In the genomic region with DNA sequence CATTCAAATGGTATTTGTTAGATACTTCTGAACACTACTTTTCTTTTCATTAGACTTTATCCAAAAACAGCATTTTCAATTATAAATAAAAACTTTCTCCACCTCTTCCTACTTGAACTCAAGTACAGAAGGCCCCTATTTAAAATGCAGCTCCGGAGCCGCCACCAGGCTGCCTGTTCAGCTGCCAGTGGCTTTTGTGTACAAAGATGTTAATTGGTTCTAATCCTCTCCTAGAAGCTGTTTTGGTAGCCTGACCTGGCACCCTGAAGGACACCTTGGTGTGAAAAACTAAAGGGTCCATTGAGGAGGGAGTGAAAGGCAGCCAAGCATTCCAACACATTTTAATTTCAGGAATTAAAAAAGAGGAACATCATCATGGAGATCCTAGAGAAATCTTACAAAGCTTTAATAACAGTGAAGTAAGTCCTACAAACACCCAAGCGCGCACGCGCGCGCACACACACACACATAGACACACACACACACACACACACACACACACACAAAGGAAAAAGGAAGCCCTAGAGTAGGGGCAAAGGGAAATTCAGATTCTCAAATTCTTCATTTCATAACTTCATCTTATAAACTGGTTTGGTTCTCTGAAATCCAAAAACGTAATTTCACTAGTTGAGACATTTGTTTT, we compare ENCODE assay signal across 1 cellular context.
TF ChIP-seq lines count a peak whose summit lies in the region.

No MANE protein-coding gene starts in this region.

TF ChIP-seq in GM23338, 12 proteins besides CTCF, POLR2A, EP300 and RAD21 (continued from another document):
- TF ChIP-seq, protein P1, sequence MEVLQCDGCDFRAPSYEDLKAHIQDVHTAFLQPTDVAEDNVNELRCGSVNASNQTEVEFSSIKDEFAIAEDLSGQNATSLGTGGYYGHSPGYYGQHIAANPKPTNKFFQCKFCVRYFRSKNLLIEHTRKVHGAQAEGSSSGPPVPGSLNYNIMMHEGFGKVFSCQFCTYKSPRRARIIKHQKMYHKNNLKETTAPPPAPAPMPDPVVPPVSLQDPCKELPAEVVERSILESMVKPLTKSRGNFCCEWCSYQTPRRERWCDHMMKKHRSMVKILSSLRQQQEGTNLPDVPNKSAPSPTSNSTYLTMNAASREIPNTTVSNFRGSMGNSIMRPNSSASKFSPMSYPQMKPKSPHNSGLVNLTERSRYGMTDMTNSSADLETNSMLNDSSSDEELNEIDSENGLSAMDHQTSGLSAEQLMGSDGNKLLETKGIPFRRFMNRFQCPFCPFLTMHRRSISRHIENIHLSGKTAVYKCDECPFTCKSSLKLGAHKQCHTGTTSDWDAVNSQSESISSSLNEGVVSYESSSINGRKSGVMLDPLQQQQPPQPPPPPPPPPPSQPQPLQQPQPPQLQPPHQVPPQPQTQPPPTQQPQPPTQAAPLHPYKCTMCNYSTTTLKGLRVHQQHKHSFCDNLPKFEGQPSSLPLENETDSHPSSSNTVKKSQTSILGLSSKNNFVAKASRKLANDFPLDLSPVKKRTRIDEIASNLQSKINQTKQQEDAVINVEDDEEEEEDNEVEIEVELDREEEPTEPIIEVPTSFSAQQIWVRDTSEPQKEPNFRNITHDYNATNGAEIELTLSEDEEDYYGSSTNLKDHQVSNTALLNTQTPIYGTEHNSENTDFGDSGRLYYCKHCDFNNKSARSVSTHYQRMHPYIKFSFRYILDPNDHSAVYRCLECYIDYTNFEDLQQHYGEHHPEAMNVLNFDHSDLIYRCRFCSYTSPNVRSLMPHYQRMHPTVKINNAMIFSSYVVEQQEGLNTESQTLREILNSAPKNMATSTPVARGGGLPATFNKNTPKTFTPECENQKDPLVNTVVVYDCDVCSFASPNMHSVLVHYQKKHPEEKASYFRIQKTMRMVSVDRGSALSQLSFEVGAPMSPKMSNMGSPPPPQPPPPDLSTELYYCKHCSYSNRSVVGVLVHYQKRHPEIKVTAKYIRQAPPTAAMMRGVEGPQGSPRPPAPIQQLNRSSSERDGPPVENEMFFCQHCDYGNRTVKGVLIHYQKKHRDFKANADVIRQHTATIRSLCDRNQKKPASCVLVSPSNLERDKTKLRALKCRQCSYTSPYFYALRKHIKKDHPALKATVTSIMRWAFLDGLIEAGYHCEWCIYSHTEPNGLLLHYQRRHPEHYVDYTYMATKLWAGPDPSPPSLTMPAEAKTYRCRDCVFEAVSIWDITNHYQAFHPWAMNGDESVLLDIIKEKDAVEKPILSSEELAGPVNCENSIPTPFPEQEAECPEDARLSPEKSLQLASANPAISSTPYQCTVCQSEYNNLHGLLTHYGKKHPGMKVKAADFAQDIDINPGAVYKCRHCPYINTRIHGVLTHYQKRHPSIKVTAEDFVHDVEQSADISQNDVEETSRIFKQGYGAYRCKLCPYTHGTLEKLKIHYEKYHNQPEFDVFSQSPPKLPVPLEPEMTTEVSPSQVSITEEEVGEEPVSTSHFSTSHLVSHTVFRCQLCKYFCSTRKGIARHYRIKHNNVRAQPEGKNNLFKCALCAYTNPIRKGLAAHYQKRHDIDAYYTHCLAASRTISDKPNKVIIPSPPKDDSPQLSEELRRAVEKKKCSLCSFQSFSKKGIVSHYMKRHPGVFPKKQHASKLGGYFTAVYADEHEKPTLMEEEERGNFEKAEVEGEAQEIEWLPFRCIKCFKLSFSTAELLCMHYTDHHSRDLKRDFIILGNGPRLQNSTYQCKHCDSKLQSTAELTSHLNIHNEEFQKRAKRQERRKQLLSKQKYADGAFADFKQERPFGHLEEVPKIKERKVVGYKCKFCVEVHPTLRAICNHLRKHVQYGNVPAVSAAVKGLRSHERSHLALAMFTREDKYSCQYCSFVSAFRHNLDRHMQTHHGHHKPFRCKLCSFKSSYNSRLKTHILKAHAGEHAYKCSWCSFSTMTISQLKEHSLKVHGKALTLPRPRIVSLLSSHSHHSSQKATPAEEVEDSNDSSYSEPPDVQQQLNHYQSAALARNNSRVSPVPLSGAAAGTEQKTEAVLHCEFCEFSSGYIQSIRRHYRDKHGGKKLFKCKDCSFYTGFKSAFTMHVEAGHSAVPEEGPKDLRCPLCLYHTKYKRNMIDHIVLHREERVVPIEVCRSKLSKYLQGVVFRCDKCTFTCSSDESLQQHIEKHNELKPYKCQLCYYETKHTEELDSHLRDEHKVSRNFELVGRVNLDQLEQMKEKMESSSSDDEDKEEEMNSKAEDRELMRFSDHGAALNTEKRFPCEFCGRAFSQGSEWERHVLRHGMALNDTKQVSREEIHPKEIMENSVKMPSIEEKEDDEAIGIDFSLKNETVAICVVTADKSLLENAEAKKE (CRISPR knock-in tag; IDR thresholded peaks at IDR 0.05) = no peak
- TF ChIP-seq, protein P2, sequence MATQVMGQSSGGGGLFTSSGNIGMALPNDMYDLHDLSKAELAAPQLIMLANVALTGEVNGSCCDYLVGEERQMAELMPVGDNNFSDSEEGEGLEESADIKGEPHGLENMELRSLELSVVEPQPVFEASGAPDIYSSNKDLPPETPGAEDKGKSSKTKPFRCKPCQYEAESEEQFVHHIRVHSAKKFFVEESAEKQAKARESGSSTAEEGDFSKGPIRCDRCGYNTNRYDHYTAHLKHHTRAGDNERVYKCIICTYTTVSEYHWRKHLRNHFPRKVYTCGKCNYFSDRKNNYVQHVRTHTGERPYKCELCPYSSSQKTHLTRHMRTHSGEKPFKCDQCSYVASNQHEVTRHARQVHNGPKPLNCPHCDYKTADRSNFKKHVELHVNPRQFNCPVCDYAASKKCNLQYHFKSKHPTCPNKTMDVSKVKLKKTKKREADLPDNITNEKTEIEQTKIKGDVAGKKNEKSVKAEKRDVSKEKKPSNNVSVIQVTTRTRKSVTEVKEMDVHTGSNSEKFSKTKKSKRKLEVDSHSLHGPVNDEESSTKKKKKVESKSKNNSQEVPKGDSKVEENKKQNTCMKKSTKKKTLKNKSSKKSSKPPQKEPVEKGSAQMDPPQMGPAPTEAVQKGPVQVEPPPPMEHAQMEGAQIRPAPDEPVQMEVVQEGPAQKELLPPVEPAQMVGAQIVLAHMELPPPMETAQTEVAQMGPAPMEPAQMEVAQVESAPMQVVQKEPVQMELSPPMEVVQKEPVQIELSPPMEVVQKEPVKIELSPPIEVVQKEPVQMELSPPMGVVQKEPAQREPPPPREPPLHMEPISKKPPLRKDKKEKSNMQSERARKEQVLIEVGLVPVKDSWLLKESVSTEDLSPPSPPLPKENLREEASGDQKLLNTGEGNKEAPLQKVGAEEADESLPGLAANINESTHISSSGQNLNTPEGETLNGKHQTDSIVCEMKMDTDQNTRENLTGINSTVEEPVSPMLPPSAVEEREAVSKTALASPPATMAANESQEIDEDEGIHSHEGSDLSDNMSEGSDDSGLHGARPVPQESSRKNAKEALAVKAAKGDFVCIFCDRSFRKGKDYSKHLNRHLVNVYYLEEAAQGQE (IDR thresholded peaks at IDR 0.05; ENCODE audit: unreplicated experiment) = no peak
- no peak for TF ChIP-seq STAT1 (IDR thresholded peaks at IDR 0.05; ENCODE audit: unreplicated experiment)
